Comparison of ENCODE assay signal across 16 cellular contexts in genomic region chr17:50049636-50050035, GRCh38. TPM values are rescaled to one million over a fixed set of nuclear protein-coding genes. Genes with fewer than 3 reads are reported as not detected.
DNase-seq lines count a peak whose midpoint lies in the region; ATAC-seq lines count a peak whose summit lies in the region.
"Had no signal": no experiment of that assay in that cellular context is flagged by ENCODE, and none has a peak within 500 bp of the region (broad histone marks: within the 10 kb centered on the region; RNA-seq: fewer than 3 reads in every experiment).

No MANE protein-coding gene starts in this region.

- no peak for DNase-seq in activated naive CD4-positive, alpha-beta T cell treated with anti-CD3 and anti-CD28 coated beads for 36 hours
- DNase-seq in activated naive CD4-positive, alpha-beta T cell treated with anti-CD3 and anti-CD28 coated beads, Interleukin-2, amount 50 U/mL, for 72 hours (ENCODE audit: low spot score in 2 of 2), result no peak
- DNase-seq in HT-29 (ENCODE audit: low spot score), result peak; percentile 54
- DNase-seq in activated T-helper 1 cell treated with anti-CD3 and anti-CD28 coated beads, Interleukin-12 subunit alpha, Interleukin-12 subunit beta, Interleukin-2, Interleukin-4 antibody, amounts not matched to agents 30 ng/mL and 10 ng/mL and 1 ng/mL, durations not matched to agents 14 hours and 24 hours and 36 hours (ENCODE audit: low spot score), result no peak
- peak; percentile 32 for DNase-seq in posterior vena cava (ENCODE audit: low spot score)
- no peak for DNase-seq in NOMO-1 (lab: John Stamatoyannopoulos, UW; ENCODE audit: unreplicated experiment in 2 of 2)
- DNase-seq in activated CD4-positive, alpha-beta T cell treated with anti-CD3 and anti-CD28 coated beads for 1 hour, result no peak
- DNase-seq: activated naive CD4-positive, alpha-beta T cell treated with anti-CD3 and anti-CD28 coated beads, Interleukin-2, amount 10 ng/mL, durations not matched to agents 7 days and 5 days; cortex of kidney; NK-92 treated with Interleukin-12 subunit alpha and Interleukin-12 subunit beta, amount 100 ng/mL, for 24 hours; SIG-M5; T-helper 9 cell had no signal

- H3K4me3 Mint-ChIP-seq in activated naive CD4-positive, alpha-beta T cell treated with anti-CD3 and anti-CD28 coated beads for 36 hours, result no peak overlapping the region
- no peak overlapping the region for H3K4me3 Mint-ChIP-seq in activated T-helper 1 cell treated with anti-CD3 and anti-CD28 coated beads, Interleukin-12 subunit alpha, Interleukin-12 subunit beta, Interleukin-2, Interleukin-4 antibody, amounts not matched to agents 30 ng/mL and 10 ng/mL and 1 ng/mL, durations not matched to agents 14 hours and 24 hours and 36 hours
- H3K4me3 Mint-ChIP-seq: activated naive CD4-positive, alpha-beta T cell treated with anti-CD3 and anti-CD28 coated beads, Interleukin-2, amount 10 ng/mL, durations not matched to agents 7 days and 5 days; memory B cell had no signal

- H3K9me3 Mint-ChIP-seq in activated naive CD4-positive, alpha-beta T cell treated with anti-CD3 and anti-CD28 coated beads for 36 hours, result no peaks in the 10 kb centered on the region
- peaks cover 0 to 5% of the 10 kb centered on the region in 2 donors for H3K9me3 Mint-ChIP-seq in activated naive CD4-positive, alpha-beta T cell treated with anti-CD3 and anti-CD28 coated beads, Interleukin-2, amount 50 U/mL, for 72 hours
- no peaks in the 10 kb centered on the region for H3K9me3 Mint-ChIP-seq in activated T-helper 1 cell treated with anti-CD3 and anti-CD28 coated beads, Interleukin-12 subunit alpha, Interleukin-12 subunit beta, Interleukin-2, Interleukin-4 antibody, amounts not matched to agents 30 ng/mL and 10 ng/mL and 1 ng/mL, durations not matched to agents 14 hours and 24 hours and 36 hours
- H3K9me3 Mint-ChIP-seq: activated naive CD4-positive, alpha-beta T cell treated with anti-CD3 and anti-CD28 coated beads, Interleukin-2, amount 10 ng/mL, durations not matched to agents 7 days and 5 days; memory B cell had no signal

- intact Hi-C loops in activated naive CD4-positive, alpha-beta T cell treated with anti-CD3 and anti-CD28 coated beads for 36 hours (cut with micrococcal nuclease), result loop anchor here (5.0 to 10.0 kb wide), 2 partner anchors 258 to 375 kb away; partner anchors contain the start of gene SPOP
- intact Hi-C loops in activated T-helper 1 cell treated with anti-CD3 and anti-CD28 coated beads, Interleukin-12 subunit alpha, Interleukin-12 subunit beta, Interleukin-2, Interleukin-4 antibody, amounts not matched to agents 30 ng/mL and 10 ng/mL and 1 ng/mL, durations not matched to agents 14 hours and 24 hours and 36 hours (cut with micrococcal nuclease), result no loop called here
- intact Hi-C loops in posterior vena cava (cut with DNase I), result no loop called here

- peaks cover 46% of the 10 kb centered on the region for H3K4me1 Mint-ChIP-seq in activated naive CD4-positive, alpha-beta T cell treated with anti-CD3 and anti-CD28 coated beads for 36 hours (ENCODE audit: low read depth)
- peaks cover 60% of the 10 kb centered on the region for H3K4me1 Mint-ChIP-seq in activated T-helper 1 cell treated with anti-CD3 and anti-CD28 coated beads, Interleukin-12 subunit alpha, Interleukin-12 subunit beta, Interleukin-2, Interleukin-4 antibody, amounts not matched to agents 30 ng/mL and 10 ng/mL and 1 ng/mL, durations not matched to agents 14 hours and 24 hours and 36 hours (ENCODE audit: low read depth)

- ATAC-seq in activated naive CD4-positive, alpha-beta T cell treated with anti-CD3 and anti-CD28 coated beads, Interleukin-2, amount 50 U/mL, for 72 hours, result no peak
- ATAC-seq in HG03159 (IDR thresholded peaks at IDR 0.05; ENCODE audit: unreplicated experiment), result no peak

- no peaks in the 10 kb centered on the region for H3K36me3 Mint-ChIP-seq in activated naive CD4-positive, alpha-beta T cell treated with anti-CD3 and anti-CD28 coated beads for 36 hours (ENCODE audit: low read depth)
- peaks cover 0 to 6% of the 10 kb centered on the region in 2 donors for H3K36me3 Mint-ChIP-seq in activated naive CD4-positive, alpha-beta T cell treated with anti-CD3 and anti-CD28 coated beads, Interleukin-2, amount 50 U/mL, for 72 hours
- H3K36me3 Mint-ChIP-seq in activated T-helper 1 cell treated with anti-CD3 and anti-CD28 coated beads, Interleukin-12 subunit alpha, Interleukin-12 subunit beta, Interleukin-2, Interleukin-4 antibody, amounts not matched to agents 30 ng/mL and 10 ng/mL and 1 ng/mL, durations not matched to agents 14 hours and 24 hours and 36 hours (ENCODE audit: low read depth), result no peaks in the 10 kb centered on the region
- H3K36me3 Mint-ChIP-seq: activated naive CD4-positive, alpha-beta T cell treated with anti-CD3 and anti-CD28 coated beads, Interleukin-2, amount 10 ng/mL, durations not matched to agents 7 days and 5 days; memory B cell had no signal

- H3K27ac Mint-ChIP-seq in activated naive CD4-positive, alpha-beta T cell treated with anti-CD3 and anti-CD28 coated beads for 36 hours, result peak overlapping the region; percentile 17
- no peak overlapping the region for H3K27ac Mint-ChIP-seq in activated naive CD4-positive, alpha-beta T cell treated with anti-CD3 and anti-CD28 coated beads, Interleukin-2, amount 50 U/mL, for 72 hours
- H3K27ac Mint-ChIP-seq in activated T-helper 1 cell treated with anti-CD3 and anti-CD28 coated beads, Interleukin-12 subunit alpha, Interleukin-12 subunit beta, Interleukin-2, Interleukin-4 antibody, amounts not matched to agents 30 ng/mL and 10 ng/mL and 1 ng/mL, durations not matched to agents 14 hours and 24 hours and 36 hours, result peak overlapping the region; percentile 50
- H3K27ac Mint-ChIP-seq: activated naive CD4-positive, alpha-beta T cell treated with anti-CD3 and anti-CD28 coated beads, Interleukin-2, amount 10 ng/mL, durations not matched to agents 7 days and 5 days; memory B cell had no signal

- H3K27me3 Mint-ChIP-seq in activated naive CD4-positive, alpha-beta T cell treated with anti-CD3 and anti-CD28 coated beads for 36 hours (ENCODE audit: low read depth), result peaks cover 2% of the 10 kb centered on the region
- no peaks in the 10 kb centered on the region for H3K27me3 Mint-ChIP-seq in activated T-helper 1 cell treated with anti-CD3 and anti-CD28 coated beads, Interleukin-12 subunit alpha, Interleukin-12 subunit beta, Interleukin-2, Interleukin-4 antibody, amounts not matched to agents 30 ng/mL and 10 ng/mL and 1 ng/mL, durations not matched to agents 14 hours and 24 hours and 36 hours (ENCODE audit: insufficient read depth)

- CTCF ChIA-PET in activated naive CD4-positive, alpha-beta T cell treated with anti-CD3 and anti-CD28 coated beads for 36 hours (lab: Charles Lee), result interaction anchor here (1.0 kb wide), 1 partner anchor 38 kb away, joined by 3 read pairs; no protein-coding TSS in a partner anchor

RNA-seq across cellular contexts. Expression of gene ITGA3, which starts 6.3 kb away (rescaled TPM):
- 10 to 100 TPM; 17.9 to 19.3 TPM for total RNA-seq in activated naive CD4-positive, alpha-beta T cell treated with anti-CD3 and anti-CD28 coated beads for 36 hours
- total RNA-seq in activated naive CD4-positive, alpha-beta T cell treated with anti-CD3 and anti-CD28 coated beads, Interleukin-2, amount 50 U/mL, for 72 hours, result 10 to 100 TPM in 1 of 2 donors, 1 to 10 TPM in 1; 7.4 to 40.7 TPM
- total RNA-seq in HT-29 (2014; rRNA removed; shearing (Covaris generic)), result 218 and 237 TPM in 2 replicates
- 18.0 and 20.6 TPM in 2 replicates for total RNA-seq in activated T-helper 1 cell treated with anti-CD3 and anti-CD28 coated beads, Interleukin-12 subunit alpha, Interleukin-12 subunit beta, Interleukin-2, Interleukin-4 antibody, amounts not matched to agents 30 ng/mL and 10 ng/mL and 1 ng/mL, durations not matched to agents 14 hours and 24 hours and 36 hours
- total RNA-seq in posterior vena cava, result 10 to 100 TPM; 56.3 to 80.3 TPM

RNA-seq across cellular contexts. Expression of gene PDK2, which starts 45.5 kb away (rescaled TPM):
- total RNA-seq in activated naive CD4-positive, alpha-beta T cell treated with anti-CD3 and anti-CD28 coated beads for 36 hours, result 10 to 100 TPM; 10.5 to 11.1 TPM
- total RNA-seq in activated naive CD4-positive, alpha-beta T cell treated with anti-CD3 and anti-CD28 coated beads, Interleukin-2, amount 50 U/mL, for 72 hours, result 10 to 100 TPM; 14.3 to 18.7 TPM
- 31.3 and 31.9 TPM in 2 replicates for total RNA-seq in HT-29 (2014; rRNA removed; shearing (Covaris generic))
- 13.7 and 16.9 TPM in 2 replicates for total RNA-seq in activated T-helper 1 cell treated with anti-CD3 and anti-CD28 coated beads, Interleukin-12 subunit alpha, Interleukin-12 subunit beta, Interleukin-2, Interleukin-4 antibody, amounts not matched to agents 30 ng/mL and 10 ng/mL and 1 ng/mL, durations not matched to agents 14 hours and 24 hours and 36 hours
- 10 to 100 TPM; 26.0 to 27.7 TPM for total RNA-seq in posterior vena cava

RNA-seq across cellular contexts. Expression of gene DLX3, which starts 54.6 kb away (rescaled TPM):
- total RNA-seq in activated naive CD4-positive, alpha-beta T cell treated with anti-CD3 and anti-CD28 coated beads for 36 hours, result not detected
- under 1 TPM in 1 of 2 donors, not detected in 1; 0.10 TPM for total RNA-seq in activated naive CD4-positive, alpha-beta T cell treated with anti-CD3 and anti-CD28 coated beads, Interleukin-2, amount 50 U/mL, for 72 hours
- total RNA-seq in HT-29 (2014; rRNA removed; shearing (Covaris generic)), result not detected in 2 replicates
- total RNA-seq in activated T-helper 1 cell treated with anti-CD3 and anti-CD28 coated beads, Interleukin-12 subunit alpha, Interleukin-12 subunit beta, Interleukin-2, Interleukin-4 antibody, amounts not matched to agents 30 ng/mL and 10 ng/mL and 1 ng/mL, durations not matched to agents 14 hours and 24 hours and 36 hours, result not detected in 2 replicates
- under 1 TPM in 1 of 2 donors, not detected in 1; 0.23 TPM for total RNA-seq in posterior vena cava
- total RNA-seq: epithelial cell of proximal tubule, glomerular endothelial cell had no signal

Comparison
In these comparisons a context has a peak if more than half of its experiments do, and no peak if none do; other contexts are left out.
1. H3K27ac Mint-ChIP-seq: peak in activated naive CD4-positive, alpha-beta T cell treated with anti-CD3 and anti-CD28 coated beads for 36 hours (single experiment) and activated T-helper 1 cell treated with anti-CD3 and anti-CD28 coated beads, Interleukin-12 subunit alpha, Interleukin-12 subunit beta, Interleukin-2, Interleukin-4 antibody, amounts not matched to agents 30 ng/mL and 10 ng/mL and 1 ng/mL, durations not matched to agents 14 hours and 24 hours and 36 hours (single experiment); none in activated naive CD4-positive, alpha-beta T cell treated with anti-CD3 and anti-CD28 coated beads, Interleukin-2, amount 50 U/mL, for 72 hours (0 of 2).
2. DNase-seq: peak in HT-29 (single experiment) and posterior vena cava (single experiment); none in activated naive CD4-positive, alpha-beta T cell treated with anti-CD3 and anti-CD28 coated beads for 36 hours (single experiment), activated naive CD4-positive, alpha-beta T cell treated with anti-CD3 and anti-CD28 coated beads, Interleukin-2, amount 50 U/mL, for 72 hours (0 of 2), activated T-helper 1 cell treated with anti-CD3 and anti-CD28 coated beads, Interleukin-12 subunit alpha, Interleukin-12 subunit beta, Interleukin-2, Interleukin-4 antibody, amounts not matched to agents 30 ng/mL and 10 ng/mL and 1 ng/mL, durations not matched to agents 14 hours and 24 hours and 36 hours (single experiment), NOMO-1 (0 of 2) and activated CD4-positive, alpha-beta T cell treated with anti-CD3 and anti-CD28 coated beads for 1 hour (single experiment).